ENCODE assay signal across 1 cellular context in genomic region chr6:37650071-37650481, GRCh38.
A peak's percentile ranks its signal among the peaks of the same experiment; 100 is the strongest.
TF ChIP-seq lines count a peak whose summit lies in the region.

No MANE protein-coding gene starts in this region.

TF ChIP-seq in HepG2, 621 proteins besides CTCF, POLR2A, EP300 and RAD21 (continued from another document and continues in another):
- TF ChIP-seq PAXIP1 (CRISPR knock-in tag; conservative IDR thresholded peaks at IDR 0.05) (no peak), MTF1 (CRISPR knock-in tag; IDR thresholded peaks at IDR 0.05) (no peak), TSC22D2 (CRISPR knock-in tag; IDR thresholded peaks at IDR 0.05; ENCODE audit: borderline replicate concordance) (no peak), ZSCAN5A (CRISPR knock-in tag; IDR thresholded peaks at IDR 0.05; ENCODE audit: borderline replicate concordance) (0 out of 2 replicates have a peak, but pooled peaks have one; percentile 45), NFKB2 (CRISPR knock-in tag; IDR thresholded peaks at IDR 0.05; ENCODE audit: borderline replicate concordance) (peak; percentile 19; the same call in 1 of the 2 replicates), ZSCAN21 (CRISPR knock-in tag; IDR thresholded peaks at IDR 0.05; ENCODE audit: borderline replicate concordance) (no peak), U2AF1 (optimal IDR thresholded peaks at IDR 0.05; ENCODE audit: low read depth, low read length) (no peak), ZFP36L1 (CRISPR knock-in tag; IDR thresholded peaks at IDR 0.05) (no peak), SALL1 (CRISPR knock-in tag; IDR thresholded peaks at IDR 0.05) (peak; percentile 32; the same call in 1 of the 2 replicates), ZNF724P (CRISPR knock-in tag; IDR thresholded peaks at IDR 0.05; ENCODE audit: borderline replicate concordance) (no peak), ZNF703 (CRISPR knock-in tag; IDR thresholded peaks at IDR 0.05; ENCODE audit: borderline replicate concordance) (no peak), HDAC6 (IDR thresholded peaks at IDR 0.05; ENCODE audit: low read depth, low read length) (no peak), ZNF225 (CRISPR knock-in tag; IDR thresholded peaks at IDR 0.05) (peak; percentile 64; the same call in 1 of the 2 replicates), MXD3 (CRISPR knock-in tag; IDR thresholded peaks at IDR 0.05) (no peak), FOXC1 (CRISPR knock-in tag; IDR thresholded peaks at IDR 0.05; ENCODE audit: borderline replicate concordance) (no peak), DNMT1 (CRISPR knock-in tag; IDR thresholded peaks at IDR 0.05) (0 out of 2 replicates have a peak, but pooled peaks have one; percentile 70), ZFP1 (CRISPR knock-in tag; IDR thresholded peaks at IDR 0.05) (no peak), ZBTB7A (CRISPR knock-in tag; IDR thresholded peaks at IDR 0.05) (no peak), TBX3 (IDR thresholded peaks at IDR 0.05; ENCODE audit: borderline replicate concordance) (no peak), ZNF281 (CRISPR knock-in tag; IDR thresholded peaks at IDR 0.05; ENCODE audit: borderline replicate concordance) (no peak), IRF9 (CRISPR knock-in tag; IDR thresholded peaks at IDR 0.05; ENCODE audit: borderline replicate concordance) (0 out of 2 replicates have a peak, but pooled peaks have one; percentile 31), MYNN (CRISPR knock-in tag; IDR thresholded peaks at IDR 0.05; ENCODE audit: low read depth) (no peak), TEAD3 (CRISPR knock-in tag; optimal IDR thresholded peaks at IDR 0.05; ENCODE audit: borderline replicate concordance) (peak; percentile 17), ZNF101 (CRISPR knock-in tag; IDR thresholded peaks at IDR 0.05; ENCODE audit: borderline replicate concordance, low read depth) (no peak), FOSL1 (CRISPR knock-in tag; IDR thresholded peaks at IDR 0.05; ENCODE audit: borderline replicate concordance) (no peak), ZNF280B (CRISPR knock-in tag; IDR thresholded peaks at IDR 0.05; ENCODE audit: borderline replicate concordance) (peak; percentile 82; the same call in 1 of the 2 replicates), ZNF136 (CRISPR knock-in tag; IDR thresholded peaks at IDR 0.05; ENCODE audit: low read depth) (no peak), ZSCAN25 (CRISPR knock-in tag; IDR thresholded peaks at IDR 0.05) (no peak), PAF1 (CRISPR knock-in tag; IDR thresholded peaks at IDR 0.05) (no peak), ADNP (CRISPR knock-in tag; IDR thresholded peaks at IDR 0.05) (no peak), HIVEP1 (CRISPR knock-in tag; IDR thresholded peaks at IDR 0.05) (no peak), AFF4 (CRISPR knock-in tag; IDR thresholded peaks at IDR 0.05) (no peak), SNAI1 (CRISPR knock-in tag; IDR thresholded peaks at IDR 0.05; ENCODE audit: borderline replicate concordance) (no peak), PAWR (CRISPR knock-in tag; IDR thresholded peaks at IDR 0.05; ENCODE audit: borderline replicate concordance) (no peak), ATF4 (CRISPR knock-in tag; IDR thresholded peaks at IDR 0.05) (no peak), RBFOX2 (IDR thresholded peaks at IDR 0.05; ENCODE audit: low read depth, low read length) (no peak), PRPF4 (IDR thresholded peaks at IDR 0.05; ENCODE audit: low read depth, low read length, poor library complexity, severe bottlenecking) (no peak), CHCHD3 (CRISPR knock-in tag; IDR thresholded peaks at IDR 0.05) (0 out of 2 replicates have a peak, but pooled peaks have one; percentile 58), BRD4 (CRISPR knock-in tag; IDR thresholded peaks at IDR 0.05) (no peak), ZBTB33 (CRISPR knock-in tag; IDR thresholded peaks at IDR 0.05) (peak; percentile 76; the same call in 1 of the 2 replicates), CREB1 (IDR thresholded peaks at IDR 0.05) (no peak), CREB1 (CRISPR knock-in tag; IDR thresholded peaks at IDR 0.05) (no peak), AGO1 (IDR thresholded peaks at IDR 0.05; ENCODE audit: low read depth, low read length, poor library complexity, severe bottlenecking) (no peak), EHMT2 (IDR thresholded peaks at IDR 0.05; ENCODE audit: borderline replicate concordance, low read depth, low read length) (no peak), TOPORS (CRISPR knock-in tag; IDR thresholded peaks at IDR 0.05) (no peak)
